In genomic region chr9:503881-504852, GRCh38 we compare ENCODE assay signal across 8 cellular contexts. TPM values are rescaled to one million over a fixed set of nuclear protein-coding genes. Genes with fewer than 3 reads are reported as not detected.
A peak's percentile ranks its signal among the peaks of the same experiment; 100 is the strongest.
DNase-seq lines count a peak whose midpoint lies in the region; ATAC-seq and TF ChIP-seq lines count a peak whose summit lies in the region.

Gene KANK1, plus strand, starts transcription at chr9:504695.

- peaks cover 21% of the 10 kb centered on the region for H3K4me1 ChIP-seq in suprapubic skin

- ATAC-seq in GM21526 (IDR thresholded peaks at IDR 0.05; ENCODE audit: low FRiP score, unreplicated experiment), result peak; percentile 90
- ATAC-seq in omental fat pad (ENCODE audit: low FRiP score), result peak; percentile 92

- H3K27me3 Mint-ChIP-seq in activated naive CD4-positive, alpha-beta T cell treated with anti-CD3 and anti-CD28 coated beads, Interleukin-2, amount 50 U/mL, for 24 hours, result no peaks in the 10 kb centered on the region

- peaks cover 60% of the 10 kb centered on the region for H3K4me1 Mint-ChIP-seq in activated naive CD4-positive, alpha-beta T cell treated with anti-CD3 and anti-CD28 coated beads, Interleukin-2, amount 50 U/mL, for 24 hours

- DNase-seq in DMS53 treated with DMSO at 0.1 percent for 48 hours (lab: John Stamatoyannopoulos, UW; ENCODE audit: unreplicated experiment) (peak; percentile 23), HuH-7.5 (ENCODE audit: low spot score) (peak; percentile 76), SK-N-MC (ENCODE audit: low read depth, low spot score) (no peak), glomerular endothelial cell (ENCODE audit: extremely low read depth, low read depth, low spot score) (no peak), omental fat pad (ENCODE audit: low spot score) (no peak), suprapubic skin (ENCODE audit: low spot score in 2 of 2) (peak; percentile 76 to 81)

- 3% methylated on average over 13 of the region's 119 CpGs for WGBS in suprapubic skin

- no peak for TF ChIP-seq EP300 in suprapubic skin (IDR thresholded peaks at IDR 0.05)

- no peaks in the 10 kb centered on the region for H3K9me3 ChIP-seq in SK-N-MC (ENCODE audit: low read depth, low read length)
- no peaks in the 10 kb centered on the region for H3K9me3 ChIP-seq in suprapubic skin

- no peaks in the 10 kb centered on the region for H3K9me3 Mint-ChIP-seq in activated naive CD4-positive, alpha-beta T cell treated with anti-CD3 and anti-CD28 coated beads, Interleukin-2, amount 50 U/mL, for 24 hours

- H3K4me3 Mint-ChIP-seq in activated naive CD4-positive, alpha-beta T cell treated with anti-CD3 and anti-CD28 coated beads, Interleukin-2, amount 50 U/mL, for 24 hours, result peak within 1 kb of the TSS; percentile 90

- H3K9ac ChIP-seq in SK-N-MC (ENCODE audit: insufficient read length), result peak within 1 kb of the TSS; percentile 67

- H3K4me3 ChIP-seq in SK-N-MC (peak within 1 kb of the TSS; percentile 85), suprapubic skin (peak within 1 kb of the TSS; percentile 70)

- H3K36me3 Mint-ChIP-seq in activated naive CD4-positive, alpha-beta T cell treated with anti-CD3 and anti-CD28 coated beads, Interleukin-2, amount 50 U/mL, for 24 hours, result peaks cover 2% of the 10 kb centered on the region

- H3K27ac ChIP-seq in SK-N-MC (no peak within 1 kb of the TSS), suprapubic skin (peak within 1 kb of the TSS; percentile 80)

- TF ChIP-seq CTCF in omental fat pad (IDR thresholded peaks at IDR 0.05) (no peak), suprapubic skin (IDR thresholded peaks at IDR 0.05) (peak in 1 of 2 donors; percentile 41)

- H3K27ac Mint-ChIP-seq in activated naive CD4-positive, alpha-beta T cell treated with anti-CD3 and anti-CD28 coated beads, Interleukin-2, amount 50 U/mL, for 24 hours, result peak within 1 kb of the TSS; percentile 92

- no peak for TF ChIP-seq POLR2A in suprapubic skin (IDR thresholded peaks at IDR 0.05)

- H3K27me3 ChIP-seq in suprapubic skin, result no peaks in the 10 kb centered on the region

- no peaks in the 10 kb centered on the region for H3K36me3 ChIP-seq in SK-N-MC (ENCODE audit: insufficient read depth, low read length)
- no peaks in the 10 kb centered on the region for H3K36me3 ChIP-seq in suprapubic skin

RNA-seq across cellular contexts. Expression of gene KANK1, which starts in this region (rescaled TPM):
- total RNA-seq in glomerular endothelial cell (17.6 and 29.3 TPM in 2 replicates), omental fat pad (100 to 1,000 TPM in 2 of 4 donors, 10 to 100 TPM in 2; 49.7 to 117 (median 99.9) TPM), suprapubic skin (100 to 1,000 TPM; 113 to 158 (median 132) TPM)

Comparison
In these comparisons a context has a peak if more than half of its experiments do, and no peak if none do; other contexts are left out.
1. DNase-seq: peak in DMS53 treated with DMSO at 0.1 percent for 48 hours (single experiment), HuH-7.5 (single experiment) and suprapubic skin (2 of 2); none in SK-N-MC (single experiment), glomerular endothelial cell (single experiment) and omental fat pad (single experiment).